20 cellular contexts compared by ENCODE assay signal in the genomic region with DNA sequence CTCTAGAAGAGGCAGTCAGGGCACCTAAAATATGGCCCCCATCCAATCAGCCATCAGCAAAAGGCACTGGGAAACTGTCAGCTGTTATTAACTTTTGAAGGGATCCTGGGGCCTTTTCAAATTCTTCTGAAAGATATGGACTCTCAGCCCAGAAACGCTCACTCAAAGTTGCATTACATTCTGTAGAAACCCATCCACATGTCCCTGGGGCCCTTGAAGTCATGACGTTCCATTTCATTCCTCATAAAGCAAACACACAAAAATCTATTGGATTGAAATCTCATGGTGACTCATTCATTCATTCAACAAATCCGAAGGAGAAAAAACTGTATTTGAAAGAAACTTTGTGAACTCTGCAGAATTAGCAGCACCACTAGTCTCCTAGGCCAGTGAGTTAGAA.
DNase-seq lines count a peak whose midpoint lies in the region; ATAC-seq and TF ChIP-seq lines count a peak whose summit lies in the region.
"Had no signal": no experiment of that assay in that cellular context is flagged by ENCODE, and none has a peak within 500 bp of the region (broad histone marks: within the 10 kb centered on the region; RNA-seq: fewer than 3 reads in every experiment).

No MANE protein-coding gene starts in this region.

- H3K4me1 Mint-ChIP-seq in endothelial cell (ENCODE audit: unreplicated experiment): peaks cover 32% of the 10 kb centered on the region
- H3K4me1 Mint-ChIP-seq: activated CD4-positive, alpha-beta T cell treated with anti-CD3 and anti-CD28 coated beads, Interleukin-2, amount 10 ng/mL, durations not matched to agents 7 days and 5 days; activated naive CD4-positive, alpha-beta T cell treated with anti-CD3 and anti-CD28 coated beads, Interleukin-2, amount 50 U/mL, for 24 hours; T-helper 17 cell had no signal

- in situ Hi-C loops in SK-MEL-5 (cut with HindIII; ENCODE audit: low pct_unique_long_range_greater_than_20kb, low sequenced_read_pairs): no loop called here

- no peaks in the 10 kb centered on the region for H3K9me3 Mint-ChIP-seq in endothelial cell (ENCODE audit: unreplicated experiment)
- H3K9me3 Mint-ChIP-seq: activated CD4-positive, alpha-beta T cell treated with anti-CD3 and anti-CD28 coated beads, Interleukin-2, amount 10 ng/mL, durations not matched to agents 7 days and 5 days; activated naive CD4-positive, alpha-beta T cell treated with anti-CD3 and anti-CD28 coated beads, Interleukin-2, amount 50 U/mL, for 24 hours had no signal

- no peak for ATAC-seq in HG02884 (IDR thresholded peaks at IDR 0.05; ENCODE audit: unreplicated experiment)
- ATAC-seq: gastroesophageal sphincter, T-helper 17 cell had no signal

- no peak overlapping the region for H3K4me3 Mint-ChIP-seq in endothelial cell (ENCODE audit: unreplicated experiment)
- H3K4me3 Mint-ChIP-seq: activated CD4-positive, alpha-beta T cell treated with anti-CD3 and anti-CD28 coated beads, Interleukin-2, amount 10 ng/mL, durations not matched to agents 7 days and 5 days; activated naive CD4-positive, alpha-beta T cell treated with anti-CD3 and anti-CD28 coated beads, Interleukin-2, amount 50 U/mL, for 24 hours; T-helper 17 cell had no signal

- H3K27me3 Mint-ChIP-seq in endothelial cell (ENCODE audit: unreplicated experiment): peaks cover 2% of the 10 kb centered on the region

- TF ChIP-seq CTCF in endothelial cell (IDR thresholded peaks at IDR 0.05; ENCODE audit: unreplicated experiment): no peak

- peak; percentile 40 for DNase-seq in GM03348 (ENCODE audit: low spot score)
- DNase-seq in SK-MEL-5 (ENCODE audit: low read depth, low spot score): peak; percentile 1
- no peak for DNase-seq in endothelial cell (ENCODE audit: low spot score)
- DNase-seq in skeletal muscle cell (ENCODE audit: low read depth): peak; percentile 82
- no peak for DNase-seq in medulla oblongata (ENCODE audit: extremely low spot score)
- no peak for DNase-seq in NCI-H2081 (lab: John Stamatoyannopoulos, UW)
- DNase-seq: activated CD4-positive, alpha-beta T cell treated with anti-CD3 and anti-CD28 coated beads, Interleukin-2, amount 10 ng/mL, durations not matched to agents 7 days and 5 days; BE2C; dermis blood vessel endothelial cell; mammary epithelial cell; NCI-H1048; NCI-H1930; NCI-H226; stimulated activated naive CD4-positive, alpha-beta T cell; T-helper 17 cell had no signal

- no peaks in the 10 kb centered on the region for H3K36me3 Mint-ChIP-seq in endothelial cell (ENCODE audit: low read depth, unreplicated experiment)

- H3K4me3 ChIP-seq in skeletal muscle cell (ENCODE audit: low read depth, low read length): no peak overlapping the region
- H3K4me3 ChIP-seq: gastroesophageal sphincter, smooth muscle cell, tibial nerve had no signal

- peak overlapping the region; percentile 74 for H3K27ac Mint-ChIP-seq in endothelial cell (ENCODE audit: unreplicated experiment)
- H3K27ac Mint-ChIP-seq: activated CD4-positive, alpha-beta T cell treated with anti-CD3 and anti-CD28 coated beads, Interleukin-2, amount 10 ng/mL, durations not matched to agents 7 days and 5 days; activated naive CD4-positive, alpha-beta T cell treated with anti-CD3 and anti-CD28 coated beads, Interleukin-2, amount 50 U/mL, for 24 hours; T-helper 17 cell had no signal

Comparison
In these comparisons a context has a peak if more than half of its experiments do, and no peak if none do; other contexts are left out.
1. DNase-seq: peak in GM03348 (single experiment), SK-MEL-5 (single experiment) and skeletal muscle cell (single experiment); none in endothelial cell (single experiment), medulla oblongata (single experiment) and NCI-H2081 (0 of 2).